Comparison of ENCODE assay signal across 1 cellular context in the genomic region with DNA sequence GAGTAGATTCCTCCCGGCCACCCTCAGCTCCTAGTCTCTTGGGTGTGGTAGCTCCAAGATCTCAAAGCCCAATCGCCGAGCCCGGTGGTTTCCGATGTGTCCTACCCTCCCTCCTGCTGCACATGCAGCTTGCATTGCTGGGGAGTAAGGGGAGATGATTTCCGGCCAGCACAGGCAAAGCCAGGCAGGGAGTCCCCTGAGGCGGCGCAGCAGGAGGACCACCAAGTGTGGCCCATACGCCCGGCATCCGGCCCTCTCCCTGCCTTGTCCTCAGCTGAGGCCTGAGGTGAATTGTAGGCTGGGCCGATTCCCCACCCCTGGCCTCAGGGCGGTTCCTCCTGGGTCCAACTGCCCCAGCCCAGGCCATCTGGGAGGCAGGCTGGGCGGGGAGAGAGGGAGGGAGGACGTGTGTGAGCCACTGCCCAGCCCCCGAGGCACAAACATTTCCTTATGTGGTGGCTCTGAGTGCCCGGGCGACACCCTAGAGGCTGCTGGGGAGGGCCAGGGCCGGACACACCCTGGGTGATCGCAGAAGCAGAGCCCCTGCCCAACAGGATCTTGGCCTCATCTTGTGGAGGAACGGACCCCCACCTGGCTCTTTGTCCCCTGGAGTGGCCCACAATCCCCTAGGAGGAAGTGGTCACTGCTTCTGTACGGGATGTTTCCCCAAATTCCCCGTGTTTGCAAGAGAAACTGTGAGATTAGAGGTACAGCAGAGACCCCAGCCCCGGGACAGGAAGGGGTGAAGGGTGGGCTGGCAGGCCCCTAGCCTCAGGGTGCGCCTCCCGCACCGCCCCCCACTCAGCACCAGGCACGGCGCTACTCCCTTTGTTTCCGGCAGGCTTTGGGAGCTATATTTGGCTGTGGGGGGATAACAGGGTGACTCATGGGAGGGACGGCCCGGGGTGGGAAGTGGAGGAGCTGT.
TF ChIP-seq lines count a peak whose summit lies in the region.

No MANE protein-coding gene starts in this region.

TF ChIP-seq in GM12878, 131 proteins besides CTCF, POLR2A, EP300 and RAD21 (continued from another document):
- TF ChIP-seq, protein P1, sequence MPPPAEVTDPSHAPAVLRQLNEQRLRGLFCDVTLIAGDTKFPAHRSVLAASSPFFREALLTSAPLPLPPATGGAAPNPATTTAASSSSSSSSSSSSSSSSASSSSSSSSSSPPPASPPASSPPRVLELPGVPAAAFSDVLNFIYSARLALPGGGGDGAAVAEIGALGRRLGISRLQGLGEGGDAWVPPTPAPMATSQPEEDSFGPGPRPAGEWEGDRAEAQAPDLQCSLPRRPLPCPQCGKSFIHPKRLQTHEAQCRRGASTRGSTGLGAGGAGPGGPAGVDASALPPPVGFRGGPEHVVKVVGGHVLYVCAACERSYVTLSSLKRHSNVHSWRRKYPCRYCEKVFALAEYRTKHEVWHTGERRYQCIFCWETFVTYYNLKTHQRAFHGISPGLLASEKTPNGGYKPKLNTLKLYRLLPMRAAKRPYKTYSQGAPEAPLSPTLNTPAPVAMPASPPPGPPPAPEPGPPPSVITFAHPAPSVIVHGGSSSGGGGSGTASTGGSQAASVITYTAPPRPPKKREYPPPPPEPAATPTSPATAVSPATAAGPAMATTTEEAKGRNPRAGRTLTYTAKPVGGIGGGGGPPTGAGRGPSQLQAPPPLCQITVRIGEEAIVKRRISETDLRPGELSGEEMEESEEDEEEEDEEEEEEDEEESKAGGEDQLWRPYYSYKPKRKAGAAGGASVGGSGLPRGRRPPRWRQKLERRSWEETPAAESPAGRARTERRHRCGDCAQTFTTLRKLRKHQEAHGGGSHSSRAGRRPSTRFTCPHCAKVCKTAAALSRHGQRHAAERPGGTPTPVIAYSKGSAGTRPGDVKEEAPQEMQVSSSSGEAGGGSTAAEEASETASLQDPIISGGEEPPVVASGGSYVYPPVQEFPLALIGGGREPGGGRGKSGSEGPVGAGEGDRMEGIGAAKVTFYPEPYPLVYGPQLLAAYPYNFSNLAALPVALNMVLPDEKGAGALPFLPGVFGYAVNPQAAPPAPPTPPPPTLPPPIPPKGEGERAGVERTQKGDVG (CRISPR knock-in tag; IDR thresholded peaks at IDR 0.05) = 0 out of 2 replicates have a peak, but pooled peaks have one; percentile 49
- TF ChIP-seq SUZ12 (IDR thresholded peaks at IDR 0.05; ENCODE audit: unreplicated experiment) = no peak
- TF ChIP-seq STAT1 (conservative IDR thresholded peaks at IDR 0.05) = peak; percentile 91
- no peak for TF ChIP-seq HDAC6 (IDR thresholded peaks at IDR 0.05; ENCODE audit: unreplicated experiment)
- TF ChIP-seq ZNF217 (IDR thresholded peaks at IDR 0.05) = 0 out of 2 replicates have a peak, but pooled peaks have one; percentile 8
- no peak for TF ChIP-seq RBBP5 (conservative IDR thresholded peaks at IDR 0.05)
- TF ChIP-seq MTA2 (IDR thresholded peaks at IDR 0.05; ENCODE audit: low read depth) = peak; percentile 53
- peak; percentile 51 to 76; a peak in 2 of 4 replicates for TF ChIP-seq BHLHE40 (IDR thresholded peaks at IDR 0.05; ENCODE audit: borderline replicate concordance in 1 of 2, low read depth in 2 of 2, low read length in 1 of 2)
- TF ChIP-seq YBX1 (IDR thresholded peaks at IDR 0.05) = no peak
- TF ChIP-seq POLR2AphosphoS5 (IDR thresholded peaks at IDR 0.05; ENCODE audit: low read length) = peak; percentile 95
- TF ChIP-seq TCF3 (IDR thresholded peaks at IDR 0.05; ENCODE audit: borderline replicate concordance, insufficient read depth, low read depth, low read length) = peak; percentile 87
- TF ChIP-seq, protein P2, sequence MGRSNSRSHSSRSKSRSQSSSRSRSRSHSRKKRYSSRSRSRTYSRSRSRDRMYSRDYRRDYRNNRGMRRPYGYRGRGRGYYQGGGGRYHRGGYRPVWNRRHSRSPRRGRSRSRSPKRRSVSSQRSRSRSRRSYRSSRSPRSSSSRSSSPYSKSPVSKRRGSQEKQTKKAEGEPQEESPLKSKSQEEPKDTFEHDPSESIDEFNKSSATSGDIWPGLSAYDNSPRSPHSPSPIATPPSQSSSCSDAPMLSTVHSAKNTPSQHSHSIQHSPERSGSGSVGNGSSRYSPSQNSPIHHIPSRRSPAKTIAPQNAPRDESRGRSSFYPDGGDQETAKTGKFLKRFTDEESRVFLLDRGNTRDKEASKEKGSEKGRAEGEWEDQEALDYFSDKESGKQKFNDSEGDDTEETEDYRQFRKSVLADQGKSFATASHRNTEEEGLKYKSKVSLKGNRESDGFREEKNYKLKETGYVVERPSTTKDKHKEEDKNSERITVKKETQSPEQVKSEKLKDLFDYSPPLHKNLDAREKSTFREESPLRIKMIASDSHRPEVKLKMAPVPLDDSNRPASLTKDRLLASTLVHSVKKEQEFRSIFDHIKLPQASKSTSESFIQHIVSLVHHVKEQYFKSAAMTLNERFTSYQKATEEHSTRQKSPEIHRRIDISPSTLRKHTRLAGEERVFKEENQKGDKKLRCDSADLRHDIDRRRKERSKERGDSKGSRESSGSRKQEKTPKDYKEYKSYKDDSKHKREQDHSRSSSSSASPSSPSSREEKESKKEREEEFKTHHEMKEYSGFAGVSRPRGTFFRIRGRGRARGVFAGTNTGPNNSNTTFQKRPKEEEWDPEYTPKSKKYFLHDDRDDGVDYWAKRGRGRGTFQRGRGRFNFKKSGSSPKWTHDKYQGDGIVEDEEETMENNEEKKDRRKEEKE (IDR thresholded peaks at IDR 0.05) = no peak
- TF ChIP-seq HDGF (IDR thresholded peaks at IDR 0.05) = peak; percentile 86; the same call in 1 of the 2 replicates
- TF ChIP-seq PAX5 (IDR thresholded peaks at IDR 0.05; ENCODE audit: borderline replicate concordance, low read depth, low read length) = 0 out of 2 replicates have a peak, but pooled peaks have one; percentile 37
- TF ChIP-seq SRF (IDR thresholded peaks at IDR 0.05; ENCODE audit: low read depth in 2 of 2, low read length in 2 of 2) = peak; percentile 68 to 93
- TF ChIP-seq, protein P3, sequence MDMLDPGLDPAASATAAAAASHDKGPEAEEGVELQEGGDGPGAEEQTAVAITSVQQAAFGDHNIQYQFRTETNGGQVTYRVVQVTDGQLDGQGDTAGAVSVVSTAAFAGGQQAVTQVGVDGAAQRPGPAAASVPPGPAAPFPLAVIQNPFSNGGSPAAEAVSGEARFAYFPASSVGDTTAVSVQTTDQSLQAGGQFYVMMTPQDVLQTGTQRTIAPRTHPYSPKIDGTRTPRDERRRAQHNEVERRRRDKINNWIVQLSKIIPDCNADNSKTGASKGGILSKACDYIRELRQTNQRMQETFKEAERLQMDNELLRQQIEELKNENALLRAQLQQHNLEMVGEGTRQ (IDR thresholded peaks at IDR 0.05; ENCODE audit: borderline replicate concordance, low read depth, low read length) = no peak
- no peak for TF ChIP-seq SMARCA5 (IDR thresholded peaks at IDR 0.05)
- TF ChIP-seq SREBF2 (IDR thresholded peaks at IDR 0.05; ENCODE audit: low read length) = no peak
- no peak for TF ChIP-seq NR2C1 (IDR thresholded peaks at IDR 0.05)
- TF ChIP-seq, protein P4, sequence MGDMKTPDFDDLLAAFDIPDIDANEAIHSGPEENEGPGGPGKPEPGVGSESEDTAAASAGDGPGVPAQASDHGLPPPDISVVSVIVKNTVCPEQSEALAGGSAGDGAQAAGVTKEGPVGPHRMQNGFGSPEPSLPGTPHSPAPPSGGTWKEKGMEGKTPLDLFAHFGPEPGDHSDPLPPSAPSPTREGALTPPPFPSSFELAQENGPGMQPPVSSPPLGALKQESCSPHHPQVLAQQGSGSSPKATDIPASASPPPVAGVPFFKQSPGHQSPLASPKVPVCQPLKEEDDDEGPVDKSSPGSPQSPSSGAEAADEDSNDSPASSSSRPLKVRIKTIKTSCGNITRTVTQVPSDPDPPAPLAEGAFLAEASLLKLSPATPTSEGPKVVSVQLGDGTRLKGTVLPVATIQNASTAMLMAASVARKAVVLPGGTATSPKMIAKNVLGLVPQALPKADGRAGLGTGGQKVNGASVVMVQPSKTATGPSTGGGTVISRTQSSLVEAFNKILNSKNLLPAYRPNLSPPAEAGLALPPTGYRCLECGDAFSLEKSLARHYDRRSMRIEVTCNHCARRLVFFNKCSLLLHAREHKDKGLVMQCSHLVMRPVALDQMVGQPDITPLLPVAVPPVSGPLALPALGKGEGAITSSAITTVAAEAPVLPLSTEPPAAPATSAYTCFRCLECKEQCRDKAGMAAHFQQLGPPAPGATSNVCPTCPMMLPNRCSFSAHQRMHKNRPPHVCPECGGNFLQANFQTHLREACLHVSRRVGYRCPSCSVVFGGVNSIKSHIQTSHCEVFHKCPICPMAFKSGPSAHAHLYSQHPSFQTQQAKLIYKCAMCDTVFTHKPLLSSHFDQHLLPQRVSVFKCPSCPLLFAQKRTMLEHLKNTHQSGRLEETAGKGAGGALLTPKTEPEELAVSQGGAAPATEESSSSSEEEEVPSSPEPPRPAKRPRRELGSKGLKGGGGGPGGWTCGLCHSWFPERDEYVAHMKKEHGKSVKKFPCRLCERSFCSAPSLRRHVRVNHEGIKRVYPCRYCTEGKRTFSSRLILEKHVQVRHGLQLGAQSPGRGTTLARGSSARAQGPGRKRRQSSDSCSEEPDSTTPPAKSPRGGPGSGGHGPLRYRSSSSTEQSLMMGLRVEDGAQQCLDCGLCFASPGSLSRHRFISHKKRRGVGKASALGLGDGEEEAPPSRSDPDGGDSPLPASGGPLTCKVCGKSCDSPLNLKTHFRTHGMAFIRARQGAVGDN (IDR thresholded peaks at IDR 0.05) = peak; percentile 95
- peak; percentile 83; the same call in 1 of the 2 replicates for TF ChIP-seq LARP7 (IDR thresholded peaks at IDR 0.05)
- TF ChIP-seq SIN3A (IDR thresholded peaks at IDR 0.05; ENCODE audit: low read depth, low read length) = peak; percentile 80; the same call in 1 of the 2 replicates
- no peak for TF ChIP-seq RAD51 (IDR thresholded peaks at IDR 0.05)
- TF ChIP-seq CHD1 (IDR thresholded peaks at IDR 0.05; ENCODE audit: low read depth, low read length) = 0 out of 2 replicates have a peak, but pooled peaks have one; percentile 43
- no peak for TF ChIP-seq JUND (IDR thresholded peaks at IDR 0.05; ENCODE audit: low read depth, low read length)
- TF ChIP-seq ETV6 (conservative IDR thresholded peaks at IDR 0.05 in 1 of 2, IDR thresholded peaks at IDR 0.05 in 1 of 2; ENCODE audit: borderline replicate concordance in 1 of 2, low read depth in 1 of 2) = no peak
- TF ChIP-seq MXI1 (IDR thresholded peaks at IDR 0.05; ENCODE audit: low read depth, low read length) = peak; percentile 78
- TF ChIP-seq SIX5 (IDR thresholded peaks at IDR 0.05; ENCODE audit: low read depth, low read length, severe bottlenecking) = no peak
- peak; percentile 64 for TF ChIP-seq SPI1 (IDR thresholded peaks at IDR 0.05; ENCODE audit: borderline replicate concordance, insufficient read depth, low read depth, low read length)
- no peak for TF ChIP-seq NFIC (IDR thresholded peaks at IDR 0.05; ENCODE audit: low read depth, low read length)
- no peak for TF ChIP-seq ZZZ3 (IDR thresholded peaks at IDR 0.05; ENCODE audit: control insufficient read depth, insufficient read length, low read depth)
TF ChIP-seq in GM12878: peak in this region for 56.
